Comparison of ENCODE assay signal across 1 cellular context in the genomic region with DNA sequence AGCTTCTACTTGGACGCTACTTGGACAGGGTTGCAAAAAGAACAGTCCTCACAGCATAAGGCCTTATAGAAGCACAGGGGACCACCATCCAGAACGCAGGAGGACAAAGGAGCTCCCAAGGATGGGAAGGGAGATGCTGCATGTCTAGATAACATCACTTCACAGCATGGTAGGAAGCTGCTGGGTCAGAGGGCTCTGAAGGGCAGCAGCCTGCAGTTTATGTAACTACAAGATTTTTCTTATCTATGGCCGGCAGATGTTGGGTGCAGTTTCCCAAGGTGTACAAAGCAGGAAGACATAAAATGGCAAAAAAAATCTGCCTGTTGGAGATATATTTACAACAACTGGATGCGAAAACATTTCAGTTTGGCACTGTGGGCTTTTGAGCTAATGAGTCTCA.
A peak's percentile ranks its signal among the peaks of the same experiment; 100 is the strongest.
TF ChIP-seq lines count a peak whose summit lies in the region.

No MANE protein-coding gene starts in this region.

TF ChIP-seq in K562, 482 proteins besides CTCF, POLR2A, EP300 and RAD21 (continues in another document):
- TF ChIP-seq KLF13 (tag; IDR thresholded peaks at IDR 0.05; ENCODE audit: borderline replicate concordance, low read depth) (no peak), TRIM24 (IDR thresholded peaks at IDR 0.05) (peak; percentile 86 to 90), NELFE (IDR thresholded peaks at IDR 0.05; ENCODE audit: insufficient read depth, insufficient read length) (no peak), POLR2B (IDR thresholded peaks at IDR 0.05; ENCODE audit: low read depth, partially characterized antibody) (no peak), HDAC8 (tag; IDR thresholded peaks at IDR 0.05) (no peak), MECOM (CRISPR knock-in tag; IDR thresholded peaks at IDR 0.05) (peak; percentile 63; the same call in 1 of the 2 replicates), RHOXF2B (CRISPR knock-in tag; conservative IDR thresholded peaks at IDR 0.05) (no peak), ZC3H11A (IDR thresholded peaks at IDR 0.05; ENCODE audit: low read depth, low read length) (no peak), KLF1 (tag; IDR thresholded peaks at IDR 0.05) (no peak), MYBL2 (IDR thresholded peaks at IDR 0.05; ENCODE audit: low read depth) (no peak), MYBL2 (CRISPR knock-in tag; IDR thresholded peaks at IDR 0.05; ENCODE audit: borderline replicate concordance) (no peak), PHB2 (IDR thresholded peaks at IDR 0.05; ENCODE audit: low read depth) (peak; percentile 76), FOXA3 (CRISPR knock-in tag; conservative IDR thresholded peaks at IDR 0.05 in 1 of 2, IDR thresholded peaks at IDR 0.05 in 1 of 2) (no peak), ZKSCAN1 (IDR thresholded peaks at IDR 0.05; ENCODE audit: low read depth, low read length) (no peak), SMARCA4 (IDR thresholded peaks at IDR 0.05) (peak; percentile 90), BMI1 (IDR thresholded peaks at IDR 0.05; ENCODE audit: low read length) (no peak), MCM5 (IDR thresholded peaks at IDR 0.05; ENCODE audit: low read depth) (no peak), ZBTB8A (IDR thresholded peaks at IDR 0.05; ENCODE audit: partially characterized antibody) (no peak), KLF6 (CRISPR knock-in tag; IDR thresholded peaks at IDR 0.05; ENCODE audit: borderline replicate concordance) (no peak), PRMT5 (CRISPR knock-in tag; IDR thresholded peaks at IDR 0.05) (no peak), CEBPG (CRISPR knock-in tag; IDR thresholded peaks at IDR 0.05) (no peak), CEBPG (tag; conservative IDR thresholded peaks at IDR 0.05 in 1 of 2, IDR thresholded peaks at IDR 0.05 in 1 of 2) (no peak), GABPB1 (CRISPR knock-in tag; IDR thresholded peaks at IDR 0.05) (no peak), TFAP4 (CRISPR knock-in tag; IDR thresholded peaks at IDR 0.05; ENCODE audit: borderline replicate concordance) (no peak), SMAD1 (IDR thresholded peaks at IDR 0.05; ENCODE audit: low read depth, low read length, partially characterized antibody) (no peak), GABPA (tag; conservative IDR thresholded peaks at IDR 0.05; ENCODE audit: low read depth) (no peak), SFPQ (IDR thresholded peaks at IDR 0.05; ENCODE audit: low read depth, low read length) (no peak), ZNF589 (CRISPR knock-in tag; IDR thresholded peaks at IDR 0.05; ENCODE audit: low read depth) (peak; percentile 89), ZNF644 (tag; IDR thresholded peaks at IDR 0.05; ENCODE audit: low read depth) (0 out of 2 replicates have a peak, but pooled peaks have one; percentile 72), HNRNPLL (IDR thresholded peaks at IDR 0.05; ENCODE audit: low read depth, low read length, poor library complexity, severe bottlenecking) (no peak), HNRNPH1 (optimal IDR thresholded peaks at IDR 0.05; ENCODE audit: low read depth, low read length) (no peak), PRPF4 (IDR thresholded peaks at IDR 0.05; ENCODE audit: insufficient read depth, low read depth, low read length, poor library complexity, severe bottlenecking) (no peak), E2F5 (CRISPR knock-in tag; IDR thresholded peaks at IDR 0.05) (no peak), TEAD2 (tag; IDR thresholded peaks at IDR 0.05) (no peak), ZNF583 (CRISPR knock-in tag; IDR thresholded peaks at IDR 0.05) (no peak), ZNF140 (CRISPR knock-in tag; IDR thresholded peaks at IDR 0.05) (no peak), SRSF3 (IDR thresholded peaks at IDR 0.05; ENCODE audit: insufficient read depth, low read length) (no peak), TARDBP (IDR thresholded peaks at IDR 0.05) (no peak), ZNF239 (CRISPR knock-in tag; IDR thresholded peaks at IDR 0.05) (no peak), MAFG (tag; conservative IDR thresholded peaks at IDR 0.05) (no peak), RREB1 (CRISPR knock-in tag; IDR thresholded peaks at IDR 0.05) (no peak), FIP1L1 (IDR thresholded peaks at IDR 0.05; ENCODE audit: low read depth, low read length, poor library complexity, severe bottlenecking) (no peak), NEUROD1 (IDR thresholded peaks at IDR 0.05; ENCODE audit: borderline replicate concordance, low read depth, low read length, partially characterized antibody) (no peak), PCBP2 (IDR thresholded peaks at IDR 0.05; ENCODE audit: low read depth, low read length, poor library complexity, severe bottlenecking) (no peak), ZNF224 (CRISPR knock-in tag; IDR thresholded peaks at IDR 0.05) (no peak), ZZZ3 (IDR thresholded peaks at IDR 0.05) (no peak), KAT2B (IDR thresholded peaks at IDR 0.05; ENCODE audit: low read depth, low read length) (no peak), ZFX (CRISPR knock-in tag; IDR thresholded peaks at IDR 0.05) (no peak), FOXM1 (IDR thresholded peaks at IDR 0.05; ENCODE audit: low read depth) (peak; percentile 83), FOXM1 (CRISPR knock-in tag; IDR thresholded peaks at IDR 0.05; ENCODE audit: low read depth) (no peak), FOXP4 (CRISPR knock-in tag; IDR thresholded peaks at IDR 0.05; ENCODE audit: borderline replicate concordance) (no peak)
- TF ChIP-seq, protein P1, sequence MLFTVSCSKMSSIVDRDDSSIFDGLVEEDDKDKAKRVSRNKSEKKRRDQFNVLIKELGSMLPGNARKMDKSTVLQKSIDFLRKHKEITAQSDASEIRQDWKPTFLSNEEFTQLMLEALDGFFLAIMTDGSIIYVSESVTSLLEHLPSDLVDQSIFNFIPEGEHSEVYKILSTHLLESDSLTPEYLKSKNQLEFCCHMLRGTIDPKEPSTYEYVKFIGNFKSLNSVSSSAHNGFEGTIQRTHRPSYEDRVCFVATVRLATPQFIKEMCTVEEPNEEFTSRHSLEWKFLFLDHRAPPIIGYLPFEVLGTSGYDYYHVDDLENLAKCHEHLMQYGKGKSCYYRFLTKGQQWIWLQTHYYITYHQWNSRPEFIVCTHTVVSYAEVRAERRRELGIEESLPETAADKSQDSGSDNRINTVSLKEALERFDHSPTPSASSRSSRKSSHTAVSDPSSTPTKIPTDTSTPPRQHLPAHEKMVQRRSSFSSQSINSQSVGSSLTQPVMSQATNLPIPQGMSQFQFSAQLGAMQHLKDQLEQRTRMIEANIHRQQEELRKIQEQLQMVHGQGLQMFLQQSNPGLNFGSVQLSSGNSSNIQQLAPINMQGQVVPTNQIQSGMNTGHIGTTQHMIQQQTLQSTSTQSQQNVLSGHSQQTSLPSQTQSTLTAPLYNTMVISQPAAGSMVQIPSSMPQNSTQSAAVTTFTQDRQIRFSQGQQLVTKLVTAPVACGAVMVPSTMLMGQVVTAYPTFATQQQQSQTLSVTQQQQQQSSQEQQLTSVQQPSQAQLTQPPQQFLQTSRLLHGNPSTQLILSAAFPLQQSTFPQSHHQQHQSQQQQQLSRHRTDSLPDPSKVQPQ (CRISPR knock-in tag; IDR thresholded peaks at IDR 0.05; ENCODE audit: borderline replicate concordance): no peak
- TF ChIP-seq, protein P2, sequence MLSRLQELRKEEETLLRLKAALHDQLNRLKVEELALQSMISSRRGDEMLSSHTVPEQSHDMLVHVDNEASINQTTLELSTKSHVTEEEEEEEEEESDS (CRISPR knock-in tag; IDR thresholded peaks at IDR 0.05): no peak
- TF ChIP-seq, protein P3, sequence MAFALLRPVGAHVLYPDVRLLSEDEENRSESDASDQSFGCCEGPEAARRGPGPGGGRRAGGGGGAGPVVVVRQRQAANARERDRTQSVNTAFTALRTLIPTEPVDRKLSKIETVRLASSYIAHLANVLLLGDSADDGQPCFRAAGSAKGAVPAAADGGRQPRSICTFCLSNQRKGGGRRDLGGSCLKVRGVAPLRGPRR (CRISPR knock-in tag; IDR thresholded peaks at IDR 0.05): no peak
